Comparison of ENCODE assay signal across 14 cellular contexts in genomic region chr6:33897193-33897479, GRCh38.
"Had no signal": no experiment of that assay in that cellular context is flagged by ENCODE, and none has a peak within 500 bp of the region (broad histone marks: within the 10 kb centered on the region; RNA-seq: fewer than 3 reads in every experiment).

No MANE protein-coding gene starts in this region.

- H3K9me3 Mint-ChIP-seq: activated CD4-positive, alpha-beta memory T cell treated with anti-CD3 and anti-CD28 coated beads, Interleukin-2, amount 10 ng/mL, durations not matched to agents 7 days and 5 days; activated T-helper 1 cell treated with anti-CD3 and anti-CD28 coated beads, Interleukin-12 subunit alpha, Interleukin-12 subunit beta, Interleukin-2, Interleukin-4 antibody, amounts not matched to agents 30 ng/mL and 10 ng/mL and 1 ng/mL, durations not matched to agents 14 hours and 24 hours and 36 hours; naive thymus-derived CD4-positive, alpha-beta T cell; stimulated activated naive CD8-positive, alpha-beta T cell treated with anti-CD3 and anti-CD28 coated beads, Interleukin-15, Interleukin-2, amounts not matched to agents 100 ng/mL and 50 ng/mL, for 24 hours; T-helper 2 cell treated with Interferon-gamma antibody and Interleukin-4, amounts not matched to agents 5 μg/mL and 100 μg/mL, for 36 hours had no signal

- H3K27me3 ChIP-seq: gastrocnemius medialis had no signal

- H3K4me1 ChIP-seq: gastrocnemius medialis, psoas muscle had no signal

- H3K4me3 ChIP-seq: gastrocnemius medialis, psoas muscle, thoracic aorta had no signal

- DNase-seq: activated CD4-positive, alpha-beta memory T cell treated with anti-CD3 and anti-CD28 coated beads, Interleukin-2, amount 10 ng/mL, durations not matched to agents 7 days and 5 days; activated naive CD4-positive, alpha-beta T cell; amniotic stem cell; brain microvascular endothelial cell; effector memory CD4-positive, alpha-beta T cell; gastrocnemius medialis; naive thymus-derived CD4-positive, alpha-beta T cell; stimulated activated CD4-positive, alpha-beta T cell treated with anti-CD3 and anti-CD28 coated beads, Interleukin-4, amount 100 ng/mL, for 1 hour had no signal

- H3K27ac ChIP-seq: brain microvascular endothelial cell, epithelial cell of prostate, gastrocnemius medialis, psoas muscle, thoracic aorta had no signal

- H3K27me3 Mint-ChIP-seq: stimulated activated naive CD8-positive, alpha-beta T cell treated with anti-CD3 and anti-CD28 coated beads, Interleukin-15, Interleukin-2, amounts not matched to agents 100 ng/mL and 50 ng/mL, for 24 hours had no signal

- ATAC-seq: gastrocnemius medialis; naive thymus-derived CD4-positive, alpha-beta T cell; psoas muscle had no signal

- H3K9me3 ChIP-seq: gastrocnemius medialis, psoas muscle, thoracic aorta had no signal

- H3K27ac Mint-ChIP-seq: activated CD4-positive, alpha-beta memory T cell treated with anti-CD3 and anti-CD28 coated beads, Interleukin-2, amount 10 ng/mL, durations not matched to agents 7 days and 5 days; activated T-helper 1 cell treated with anti-CD3 and anti-CD28 coated beads, Interleukin-12 subunit alpha, Interleukin-12 subunit beta, Interleukin-2, Interleukin-4 antibody, amounts not matched to agents 30 ng/mL and 10 ng/mL and 1 ng/mL, durations not matched to agents 14 hours and 24 hours and 36 hours; stimulated activated naive CD8-positive, alpha-beta T cell treated with anti-CD3 and anti-CD28 coated beads, Interleukin-15, Interleukin-2, amounts not matched to agents 100 ng/mL and 50 ng/mL, for 24 hours; T-helper 2 cell treated with Interferon-gamma antibody and Interleukin-4, amounts not matched to agents 5 μg/mL and 100 μg/mL, for 36 hours had no signal

- H3K4me3 Mint-ChIP-seq: activated CD4-positive, alpha-beta memory T cell treated with anti-CD3 and anti-CD28 coated beads, Interleukin-2, amount 10 ng/mL, durations not matched to agents 7 days and 5 days; activated T-helper 1 cell treated with anti-CD3 and anti-CD28 coated beads, Interleukin-12 subunit alpha, Interleukin-12 subunit beta, Interleukin-2, Interleukin-4 antibody, amounts not matched to agents 30 ng/mL and 10 ng/mL and 1 ng/mL, durations not matched to agents 14 hours and 24 hours and 36 hours; stimulated activated naive CD8-positive, alpha-beta T cell treated with anti-CD3 and anti-CD28 coated beads, Interleukin-15, Interleukin-2, amounts not matched to agents 100 ng/mL and 50 ng/mL, for 24 hours; T-helper 2 cell treated with Interferon-gamma antibody and Interleukin-4, amounts not matched to agents 5 μg/mL and 100 μg/mL, for 36 hours had no signal

- H3K36me3 ChIP-seq: brain microvascular endothelial cell, gastrocnemius medialis, thoracic aorta had no signal
